In genomic region chr16:85561248-85562101, GRCh38 we compare ENCODE assay signal across 14 cellular contexts. TPM values are rescaled to one million over a fixed set of nuclear protein-coding genes. Genes with fewer than 3 reads are reported as not detected.
DNase-seq lines count a peak whose midpoint lies in the region; ATAC-seq, FAIRE-seq and TF ChIP-seq lines count a peak whose summit lies in the region.
"Had no signal": no experiment of that assay in that cellular context is flagged by ENCODE, and none has a peak within 500 bp of the region (broad histone marks: within the 10 kb centered on the region; RNA-seq: fewer than 3 reads in every experiment).

No MANE protein-coding gene starts in this region.

- DNase-seq in RWPE1 (ENCODE audit: low spot score): no peak
- no peak for DNase-seq in kidney
- no peak for DNase-seq in sigmoid colon
- DNase-seq in NCI-H748 treated with DMSO at 0.1 percent for 48 hours (lab: John Stamatoyannopoulos, UW): no peak
- no peak for DNase-seq in activated CD4-positive, CD25-positive, alpha-beta regulatory T cell treated with anti-CD3 and anti-CD28 coated beads, Interleukin-2, amount 50 U/mL, for 72 hours
- no peak for DNase-seq in GOT3 (lab: John Stamatoyannopoulos, UW)
- DNase-seq: activated gamma-delta T cell; NCI-H1436 treated with DMSO at 0.1 percent for 48 hours; stimulated activated naive CD8-positive, alpha-beta T cell treated with anti-CD3 and anti-CD28 coated beads, Interleukin-15, amount 100 ng/mL, for 72 hours had no signal

- FAIRE-seq in kidney (lab: Jason Lieb, UNC): no peak

- H4K20me1 ChIP-seq in BLaER1: peaks cover 96% of the 10 kb centered on the region

- no peaks in the 10 kb centered on the region for H3K9me3 ChIP-seq in BLaER1
- H3K9me3 ChIP-seq in kidney (ENCODE audit: control insufficient read depth in 1 of 2, low read length in 2 of 2): no peaks in the 10 kb centered on the region
- no peaks in the 10 kb centered on the region for H3K9me3 ChIP-seq in sigmoid colon

- POLR2A ChIA-PET in RWPE1 (lab: Yijun Ruan, JAX; ENCODE audit: low non-redundant PET): no interaction called here

- intact Hi-C loops in kidney (cut with DNase I) (no loop called here), sigmoid colon (cut with DNase I) (no loop called here)

- ATAC-seq in GM21737 (IDR thresholded peaks at IDR 0.05; ENCODE audit: unreplicated experiment): no peak
- ATAC-seq: stimulated activated naive CD8-positive, alpha-beta T cell treated with anti-CD3 and anti-CD28 coated beads, Interleukin-15, amount 100 ng/mL, for 72 hours; WTC11 had no signal

- WGBS in sigmoid colon, 2 donors: 76 to 82% methylated on average over 24 of the region's 24 CpGs

- H3K4me1 ChIP-seq in BLaER1: peaks cover 95% of the 10 kb centered on the region
- H3K4me1 ChIP-seq in kidney (ENCODE audit: control insufficient read depth in 1 of 2, insufficient read depth in 1 of 2, low read depth in 1 of 2, low read length in 2 of 2): peaks cover 51 to 61% of the 10 kb centered on the region in 2 donors
- peaks cover 0 to 70% (median 57%) of the 10 kb centered on the region in 4 donors for H3K4me1 ChIP-seq in sigmoid colon

- peak overlapping the region; percentile 46 for H3K27ac ChIP-seq in BLaER1
- peak overlapping the region; percentile 44 for H3K27ac ChIP-seq in RWPE1
- H3K27ac ChIP-seq in kidney (ENCODE audit: low read depth in 2 of 2, low read length in 2 of 2): peak overlapping the region; percentile 80 to 84
- H3K27ac ChIP-seq in sigmoid colon: peak overlapping the region in 3 of 4 donors; percentile 31 to 59 (median 45)
- H3K27ac ChIP-seq: HL-60 had no signal

- TF ChIP-seq CTCF in RWPE1 (conservative IDR thresholded peaks at IDR 0.05; ENCODE audit: low read depth): no peak
- TF ChIP-seq CTCF in kidney (IDR thresholded peaks at IDR 0.05; ENCODE audit: borderline replicate concordance, extremely low read depth, insufficient read depth): no peak
- TF ChIP-seq CTCF in sigmoid colon (IDR thresholded peaks at IDR 0.05): no peak

- H3K36me3 ChIP-seq in BLaER1 (peaks cover 9% of the 10 kb centered on the region; the same call in 1 of the 2 replicates), kidney (ENCODE audit: control insufficient read depth in 1 of 2, insufficient read depth in 2 of 2, low read length in 2 of 2) (no peaks in the 10 kb centered on the region), sigmoid colon (no peaks in the 10 kb centered on the region)

- H3K4me3 ChIP-seq in BLaER1 (no peak overlapping the region), kidney (ENCODE audit: low read length in 2 of 2) (no peak overlapping the region), sigmoid colon (no peak overlapping the region)
- H3K4me3 ChIP-seq: lung had no signal

- CTCF ChIA-PET in RWPE1 (lab: Yijun Ruan, JAX): interaction anchor here (1.1 to 1.4 kb wide), 2 partner anchors 9 to 135 kb away, joined by 4 to 6 read pairs; no protein-coding TSS in a partner anchor

- H3K9ac ChIP-seq in BLaER1 (peak overlapping the region; percentile 62; the same call in 1 of the 2 replicates), kidney (ENCODE audit: low read length in 2 of 2) (peak overlapping the region in 1 of 2 donors; percentile 63)

- no peak for TF ChIP-seq POLR2A in sigmoid colon (IDR thresholded peaks at IDR 0.05)

- no peaks in the 10 kb centered on the region for H3K27me3 ChIP-seq in BLaER1
- H3K27me3 ChIP-seq in sigmoid colon: no peaks in the 10 kb centered on the region

- no peak for TF ChIP-seq EP300 in sigmoid colon (IDR thresholded peaks at IDR 0.05)

- H3K4me2 ChIP-seq in BLaER1: peak overlapping the region; percentile 72

RNA-seq across cellular contexts. Expression of gene GSE1, which starts 51.6 kb away (rescaled TPM):
- total RNA-seq in kidney (92.8 TPM), sigmoid colon (10 to 100 TPM; 30.8 to 76.7 (median 47.3) TPM)
- polyA plus RNA-seq in kidney (ENCODE audit: insufficient read depth, low read depth, low replicate concordance) (9.5 TPM), sigmoid colon (10 to 100 TPM; 12.0 to 49.5 (median 19.4) TPM)
